In the genomic region with DNA sequence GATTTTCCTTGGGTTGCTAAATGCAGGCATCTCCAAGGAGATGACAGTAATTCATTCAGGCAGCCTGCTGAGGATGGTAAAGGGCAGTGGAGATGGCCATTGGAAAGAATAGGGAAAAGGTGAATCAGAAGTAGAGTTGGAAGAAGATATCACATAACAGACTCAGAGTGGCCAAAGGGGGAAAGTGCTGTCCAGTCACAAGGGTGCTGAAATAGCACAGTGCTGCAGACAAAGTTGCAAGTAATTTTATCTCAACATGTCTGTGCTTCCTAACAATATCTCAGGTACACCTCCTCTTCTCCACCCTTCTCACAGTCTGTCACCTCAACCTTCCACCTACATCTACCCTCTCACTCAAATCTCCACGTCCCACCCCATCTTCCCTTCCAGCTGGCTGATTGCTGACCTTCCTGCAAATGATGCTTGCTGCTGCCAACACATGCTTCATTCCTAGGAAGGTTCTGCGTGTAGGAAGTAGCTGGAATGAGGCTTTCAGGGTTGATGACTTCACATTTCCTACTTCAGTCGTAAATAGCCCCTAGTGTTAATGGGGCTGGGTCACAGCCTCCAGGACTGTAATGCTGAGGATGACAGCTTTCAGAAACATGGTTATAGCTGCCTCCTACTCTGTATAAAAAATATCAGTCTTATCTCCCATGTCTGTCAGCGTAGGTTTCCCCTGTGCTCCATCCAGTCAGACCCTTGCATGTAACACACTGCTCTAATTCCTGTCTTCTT, we compare ENCODE assay signal across 10 cellular contexts.
DNase-seq lines count a peak whose midpoint lies in the region; ATAC-seq and TF ChIP-seq lines count a peak whose summit lies in the region.
"Had no signal": no experiment of that assay in that cellular context is flagged by ENCODE, and none has a peak within 500 bp of the region (broad histone marks: within the 10 kb centered on the region; RNA-seq: fewer than 3 reads in every experiment).

No MANE protein-coding gene starts in this region.

- no peak overlapping the region for H3K4me3 ChIP-seq in choroid plexus epithelial cell (ENCODE audit: low read depth, low read length)
- H3K4me3 ChIP-seq: SK-N-MC had no signal

- no peak for ATAC-seq in GM21576 (IDR thresholded peaks at IDR 0.05; ENCODE audit: unreplicated experiment)
- ATAC-seq in HG03045 (IDR thresholded peaks at IDR 0.05; ENCODE audit: unreplicated experiment), result no peak

- TF ChIP-seq CTCF in choroid plexus epithelial cell (conservative IDR thresholded peaks at IDR 0.05; ENCODE audit: low read depth, low read length), result no peak

- DNase-seq in GM04503 (ENCODE audit: low read depth), result peak; percentile 0
- DNase-seq in NCI-H1048 (lab: John Stamatoyannopoulos, UW), result peak; percentile 20
- DNase-seq in choroid plexus epithelial cell (ENCODE audit: low read depth), result peak; percentile 17
- peak; percentile 55 for DNase-seq in myocyte (ENCODE audit: low read depth)
- no peak for DNase-seq in middle frontal gyrus (ENCODE audit: extremely low spot score, low spot score)
- no peak for DNase-seq in NCI-H2196 (lab: John Stamatoyannopoulos, UW; ENCODE audit: unreplicated experiment)
- DNase-seq: NCI-H2227 treated with DMSO at 0.1 percent for 48 hours had no signal

Comparison
In these comparisons a context has a peak if more than half of its experiments do, and no peak if none do; other contexts are left out.
1. DNase-seq: peak in GM04503 (single experiment), NCI-H1048 (single experiment), choroid plexus epithelial cell (single experiment) and myocyte (single experiment); none in middle frontal gyrus (single experiment) and NCI-H2196 (single experiment).